ENCODE assay signal across 17 cellular contexts in genomic region chr6:150008588-150008987, GRCh38. TPM values are rescaled to one million over a fixed set of nuclear protein-coding genes. Genes with fewer than 3 reads are reported as not detected.
DNase-seq lines count a peak whose midpoint lies in the region; ATAC-seq lines count a peak whose summit lies in the region.
"Had no signal": no experiment of that assay in that cellular context is flagged by ENCODE, and none has a peak within 500 bp of the region (broad histone marks: within the 10 kb centered on the region; RNA-seq: fewer than 3 reads in every experiment).

No MANE protein-coding gene starts in this region.

- peak; percentile 46 for DNase-seq in activated T-cell treated with anti-CD3 and anti-CD28 coated beads, Interleukin-2, amount 50 U/mL, for 24 hours
- no peak for DNase-seq in activated T-cell treated with anti-CD3 and anti-CD28 coated beads, Interleukin-2, amount 50 U/mL, for 1 hour
- peak; percentile 72 for DNase-seq in M059J (ENCODE audit: low read depth)
- DNase-seq in activated T-cell treated with anti-CD3 and anti-CD28 coated beads, Interleukin-2, amount 50 U/mL, for 72 hours, result peak; percentile 58 to 70
- peak; percentile 54 to 56 for DNase-seq in stimulated activated CD4-positive, alpha-beta T cell treated with anti-CD3 and anti-CD28 coated beads, Interleukin-2, amount 100 ng/mL, for 24 hours
- no peak for DNase-seq in effector CD8-positive, alpha-beta T cell (lab: John Stamatoyannopoulos, UW)
- DNase-seq in pons (ENCODE audit: low spot score), result no peak
- DNase-seq: AML-193, DMS79, foreskin melanocyte, Kasumi-1, NCI-H2171 treated with DMSO at 0.1 percent for 48 hours had no signal

- no peak for ATAC-seq in activated T-cell treated with anti-CD3 and anti-CD28 coated beads, Interleukin-2, amount 50 U/mL, for 72 hours (replicated peaks in 1 of 2)
- ATAC-seq in HG02852 (IDR thresholded peaks at IDR 0.05; ENCODE audit: unreplicated experiment), result no peak
- ATAC-seq: Panc1 had no signal

- no peak overlapping the region for H3K4me3 Mint-ChIP-seq in activated T-cell treated with anti-CD3 and anti-CD28 coated beads, Interleukin-2, amount 50 U/mL, for 24 hours
- no peak overlapping the region for H3K4me3 Mint-ChIP-seq in activated T-cell treated with anti-CD3 and anti-CD28 coated beads, Interleukin-2, amount 50 U/mL, for 72 hours

- H3K36me3 Mint-ChIP-seq in activated T-cell treated with anti-CD3 and anti-CD28 coated beads, Interleukin-2, amount 50 U/mL, for 24 hours (ENCODE audit: low read depth), result no peaks in the 10 kb centered on the region
- H3K36me3 Mint-ChIP-seq in activated T-cell treated with anti-CD3 and anti-CD28 coated beads, Interleukin-2, amount 50 U/mL, for 72 hours (ENCODE audit: insufficient read depth in 2 of 2), result no peaks in the 10 kb centered on the region

- peaks cover 44% of the 10 kb centered on the region for H3K4me1 Mint-ChIP-seq in activated T-cell treated with anti-CD3 and anti-CD28 coated beads, Interleukin-2, amount 50 U/mL, for 24 hours (ENCODE audit: low read depth)
- peaks cover 58% of the 10 kb centered on the region for H3K4me1 Mint-ChIP-seq in activated T-cell treated with anti-CD3 and anti-CD28 coated beads, Interleukin-2, amount 50 U/mL, for 72 hours (ENCODE audit: low read depth)

- H3K9me3 Mint-ChIP-seq in activated T-cell treated with anti-CD3 and anti-CD28 coated beads, Interleukin-2, amount 50 U/mL, for 24 hours, result no peaks in the 10 kb centered on the region
- H3K9me3 Mint-ChIP-seq in activated T-cell treated with anti-CD3 and anti-CD28 coated beads, Interleukin-2, amount 50 U/mL, for 72 hours, result no peaks in the 10 kb centered on the region

- no peak overlapping the region for H3K27ac Mint-ChIP-seq in activated T-cell treated with anti-CD3 and anti-CD28 coated beads, Interleukin-2, amount 50 U/mL, for 24 hours
- H3K27ac Mint-ChIP-seq in activated T-cell treated with anti-CD3 and anti-CD28 coated beads, Interleukin-2, amount 50 U/mL, for 72 hours, result no peak overlapping the region

- H3K27me3 Mint-ChIP-seq in activated T-cell treated with anti-CD3 and anti-CD28 coated beads, Interleukin-2, amount 50 U/mL, for 24 hours, result peaks cover 70% of the 10 kb centered on the region
- H3K27me3 Mint-ChIP-seq in activated T-cell treated with anti-CD3 and anti-CD28 coated beads, Interleukin-2, amount 50 U/mL, for 72 hours (ENCODE audit: low read depth), result peaks cover 71% of the 10 kb centered on the region

RNA-seq across cellular contexts. Expression of gene RAET1L, which starts 16.7 kb away (rescaled TPM):
- 0.42 TPM in 1 of 2 replicates, not detected in the other for total RNA-seq in M059J (2014; rRNA removed; shearing (Covaris generic))
- not detected for total RNA-seq in activated T-cell treated with anti-CD3 and anti-CD28 coated beads, Interleukin-2, amount 50 U/mL, for 72 hours
- total RNA-seq: aorta; ovary; T-helper 2 cell treated with Interferon-gamma antibody and Interleukin-4, amounts not matched to agents 100 ng/mL and 5 ng/mL, for 36 hours had no signal

RNA-seq across cellular contexts. Expression of gene ULBP1, which starts 44.8 kb away (rescaled TPM):
- total RNA-seq in M059J (2014; rRNA removed; shearing (Covaris generic)), result 0.76 and 1.1 TPM in 2 replicates
- 10 to 100 TPM in 1 of 2 donors, 1 to 10 TPM in 1; 9.4 to 12.4 TPM for total RNA-seq in activated T-cell treated with anti-CD3 and anti-CD28 coated beads, Interleukin-2, amount 50 U/mL, for 72 hours

Comparison
In these comparisons a context has a peak if more than half of its experiments do, and no peak if none do; other contexts are left out.
1. DNase-seq: peak in activated T-cell treated with anti-CD3 and anti-CD28 coated beads, Interleukin-2, amount 50 U/mL, for 24 hours (single experiment), M059J (single experiment), activated T-cell treated with anti-CD3 and anti-CD28 coated beads, Interleukin-2, amount 50 U/mL, for 72 hours (2 of 2) and stimulated activated CD4-positive, alpha-beta T cell treated with anti-CD3 and anti-CD28 coated beads, Interleukin-2, amount 100 ng/mL, for 24 hours (2 of 2); none in activated T-cell treated with anti-CD3 and anti-CD28 coated beads, Interleukin-2, amount 50 U/mL, for 1 hour (single experiment), effector CD8-positive, alpha-beta T cell (single experiment) and pons (single experiment).